In the genomic region with DNA sequence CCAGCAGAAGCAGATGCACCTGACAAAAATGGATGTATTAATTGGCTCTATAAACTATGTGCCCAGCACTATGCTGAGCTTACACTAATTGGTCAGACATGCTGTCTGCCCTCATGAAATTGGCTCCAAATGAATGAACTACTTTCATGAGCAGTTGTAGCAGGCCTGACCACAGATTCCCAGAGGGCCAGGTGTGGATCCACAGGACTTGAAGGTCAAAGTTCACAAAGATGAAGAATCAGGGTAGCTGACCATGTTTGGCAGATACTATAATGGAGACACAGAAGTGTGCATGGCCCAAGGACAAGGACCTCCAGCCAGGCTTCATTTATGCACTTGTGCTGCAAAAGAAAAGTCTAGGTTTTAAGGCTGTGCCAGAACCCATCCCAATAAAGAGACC, we compare ENCODE assay signal across 19 cellular contexts. TPM values are rescaled to one million over a fixed set of nuclear protein-coding genes. Genes with fewer than 3 reads are reported as not detected.
DNase-seq lines count a peak whose midpoint lies in the region; ATAC-seq, FAIRE-seq and TF ChIP-seq lines count a peak whose summit lies in the region.
"Had no signal": no experiment of that assay in that cellular context is flagged by ENCODE, and none has a peak within 500 bp of the region (broad histone marks: within the 10 kb centered on the region; RNA-seq: fewer than 3 reads in every experiment).

No MANE protein-coding gene starts in this region.

- peaks cover 0 to 21% (median 6%) of the 10 kb centered on the region in 45 donors for H3K27me3 ChIP-seq in dorsolateral prefrontal cortex
- peaks cover 5% of the 10 kb centered on the region; the same call in 1 of the 2 replicates for H3K27me3 ChIP-seq in MG63

- POLR2A ChIA-PET in activated CD8-positive, alpha-beta T cell treated with anti-CD3 and anti-CD28 coated beads for 36 hours (lab: Charles Lee): interaction anchor here (1.1 to 3.5 kb wide), 5 partner anchors 9 to 45 kb away, joined by 3 to 35 read pairs (median 4); a partner anchor contains a TSS

- intact Hi-C loops in activated CD8-positive, alpha-beta T cell treated with anti-CD3 and anti-CD28 coated beads for 36 hours (cut with micrococcal nuclease): no loop called here
- intact Hi-C loops in dorsolateral prefrontal cortex (cut with DNase I): no loop called here

- CTCF ChIA-PET in activated CD8-positive, alpha-beta T cell treated with anti-CD3 and anti-CD28 coated beads for 36 hours (lab: Charles Lee): no interaction called here

- peak overlapping the region; percentile 92 for H3K27ac Mint-ChIP-seq in activated CD8-positive, alpha-beta T cell treated with anti-CD3 and anti-CD28 coated beads for 36 hours
- peak overlapping the region; percentile 86 for H3K27ac Mint-ChIP-seq in activated naive CD8-positive, alpha-beta T cell treated with anti-CD3 and anti-CD28 coated beads for 36 hours
- peak overlapping the region; percentile 91 for H3K27ac Mint-ChIP-seq in mesothelial cell of epicardium
- H3K27ac Mint-ChIP-seq: B cell; CD4-positive, alpha-beta T cell had no signal

- no peak overlapping the region for H3K4me3 ChIP-seq in dorsolateral prefrontal cortex
- no peak overlapping the region for H3K4me3 ChIP-seq in MG63
- H3K4me3 ChIP-seq: GM23248 had no signal

- TF ChIP-seq POLR2A in GM12891 (IDR thresholded peaks at IDR 0.05; ENCODE audit: low read depth, low read length): no peak

- no peaks in the 10 kb centered on the region; the same call in 1 of the 2 replicates for H3K9me3 ChIP-seq in MG63

- H3K27me3 Mint-ChIP-seq in activated CD8-positive, alpha-beta T cell treated with anti-CD3 and anti-CD28 coated beads for 36 hours: no peaks in the 10 kb centered on the region
- H3K27me3 Mint-ChIP-seq in activated naive CD8-positive, alpha-beta T cell treated with anti-CD3 and anti-CD28 coated beads for 36 hours: no peaks in the 10 kb centered on the region
- peaks cover 18% of the 10 kb centered on the region for H3K27me3 Mint-ChIP-seq in mesothelial cell of epicardium (ENCODE audit: low read depth)
- H3K27me3 Mint-ChIP-seq: B cell; CD4-positive, alpha-beta T cell had no signal

- TF ChIP-seq CTCF in activated CD8-positive, alpha-beta T cell treated with anti-CD3 and anti-CD28 coated beads for 36 hours (IDR thresholded peaks at IDR 0.05): no peak
- TF ChIP-seq CTCF in mesothelial cell of epicardium (IDR thresholded peaks at IDR 0.05; ENCODE audit: unreplicated experiment): no peak
- no peak for TF ChIP-seq CTCF in dorsolateral prefrontal cortex (IDR thresholded peaks at IDR 0.05 in 54 of 56, conservative IDR thresholded peaks at IDR 0.05 in 2 of 56; ENCODE audit: low read depth in 1 of 56, partially characterized antibody in 56 of 56)

- no peak overlapping the region for H3K27ac ChIP-seq in dorsolateral prefrontal cortex
- H3K27ac ChIP-seq: GM23248, HL-60 had no signal

- ATAC-seq in activated CD8-positive, alpha-beta T cell treated with anti-CD3 and anti-CD28 coated beads for 36 hours: no peak
- no peak for ATAC-seq in left lobe of liver
- ATAC-seq: HCT116 had no signal

- H3K36me3 Mint-ChIP-seq in activated CD8-positive, alpha-beta T cell treated with anti-CD3 and anti-CD28 coated beads for 36 hours (ENCODE audit: low read depth): peaks cover 75% of the 10 kb centered on the region
- H3K36me3 Mint-ChIP-seq in activated naive CD8-positive, alpha-beta T cell treated with anti-CD3 and anti-CD28 coated beads for 36 hours: peaks cover 74% of the 10 kb centered on the region
- no peaks in the 10 kb centered on the region for H3K36me3 Mint-ChIP-seq in mesothelial cell of epicardium

- H3K36me3 ChIP-seq in MG63: no peaks in the 10 kb centered on the region

- no peak overlapping the region for H3K4me3 Mint-ChIP-seq in activated CD8-positive, alpha-beta T cell treated with anti-CD3 and anti-CD28 coated beads for 36 hours
- no peak overlapping the region for H3K4me3 Mint-ChIP-seq in activated naive CD8-positive, alpha-beta T cell treated with anti-CD3 and anti-CD28 coated beads for 36 hours
- no peak overlapping the region for H3K4me3 Mint-ChIP-seq in mesothelial cell of epicardium
- H3K4me3 Mint-ChIP-seq: B cell; CD4-positive, alpha-beta T cell had no signal

- H3K9me3 Mint-ChIP-seq in activated CD8-positive, alpha-beta T cell treated with anti-CD3 and anti-CD28 coated beads for 36 hours: peaks cover 17% of the 10 kb centered on the region
- H3K9me3 Mint-ChIP-seq in activated naive CD8-positive, alpha-beta T cell treated with anti-CD3 and anti-CD28 coated beads for 36 hours: peaks cover 22% of the 10 kb centered on the region
- peaks cover 5% of the 10 kb centered on the region for H3K9me3 Mint-ChIP-seq in mesothelial cell of epicardium
- H3K9me3 Mint-ChIP-seq: CD4-positive, alpha-beta T cell had no signal

- FAIRE-seq in GM12891 (lab: Jason Lieb, UNC): peak; percentile 52
- FAIRE-seq: A204.1, G401.6, H54 had no signal

- DNase-seq in GM12891 (ENCODE audit: insufficient read length, low spot score) (no peak), mesothelial cell of epicardium (ENCODE audit: low spot score in 2 of 2, unreplicated experiment in 2 of 2) (no peak), dorsolateral prefrontal cortex (no peak), NCI-H748 (lab: John Stamatoyannopoulos, UW; ENCODE audit: unreplicated experiment) (no peak), MG63 (no peak), left lobe of liver (ENCODE audit: low spot score) (no peak)
- no peak for DNase-seq in activated CD8-positive, alpha-beta T cell treated with anti-CD3 and anti-CD28 coated beads for 36 hours
- no peak for DNase-seq in activated naive CD8-positive, alpha-beta T cell treated with anti-CD3 and anti-CD28 coated beads for 36 hours
- DNase-seq: C1 segment of cervical spinal cord; CD4-positive, alpha-beta T cell; DMS79 treated with DMSO at 0.1 percent for 48 hours; EL; GM23248 had no signal

- peaks cover 83% of the 10 kb centered on the region for H3K4me1 Mint-ChIP-seq in activated CD8-positive, alpha-beta T cell treated with anti-CD3 and anti-CD28 coated beads for 36 hours (ENCODE audit: low read depth)
- H3K4me1 Mint-ChIP-seq in activated naive CD8-positive, alpha-beta T cell treated with anti-CD3 and anti-CD28 coated beads for 36 hours: peaks cover 79% of the 10 kb centered on the region
- peaks cover 27% of the 10 kb centered on the region for H3K4me1 Mint-ChIP-seq in mesothelial cell of epicardium

TF ChIP-seq in GM12891, 5 proteins besides CTCF, POLR2A, EP300 and RAD21:
- TF ChIP-seq TAF1 (IDR thresholded peaks at IDR 0.05; ENCODE audit: low read depth, low read length): no peak
- peak; percentile 57 for TF ChIP-seq POLR2AphosphoS5 (IDR thresholded peaks at IDR 0.05; ENCODE audit: low read depth, low read length)

RNA-seq across cellular contexts. Expression of a gene that starts 14.6 kb away (rescaled TPM):
- 123 TPM for polyA plus RNA-seq in GM12891 (2012; ENCODE audit: low read depth, missing spikeins)
- total RNA-seq in activated CD8-positive, alpha-beta T cell treated with anti-CD3 and anti-CD28 coated beads for 36 hours: 10 to 100 TPM; 90.0 to 93.5 TPM
- 100 to 1,000 TPM; 152 to 162 TPM for total RNA-seq in activated naive CD8-positive, alpha-beta T cell treated with anti-CD3 and anti-CD28 coated beads for 36 hours
- total RNA-seq in mesothelial cell of epicardium (not detected in 3 replicates), dorsolateral prefrontal cortex (1 to 10 TPM in 1 of 120 experiments, under 1 TPM in 25, not detected in 94; 0.11 to 1.5 (median 0.38) TPM), left lobe of liver (0.68 TPM)
- total RNA-seq in MG63 (2014; rRNA removed; shearing (Covaris generic); ENCODE audit: low replicate concordance): not detected in 2 replicates
- total RNA-seq: GM23248 had no signal
- polyA plus RNA-seq: GM23248 had no signal

RNA-seq across cellular contexts. Expression of a gene that starts 42.0 kb away (rescaled TPM):
- polyA plus RNA-seq in GM12891 (2012; ENCODE audit: low read depth, missing spikeins): 614 TPM
- 100 to 1,000 TPM; 379 to 388 TPM for total RNA-seq in activated CD8-positive, alpha-beta T cell treated with anti-CD3 and anti-CD28 coated beads for 36 hours
- total RNA-seq in activated naive CD8-positive, alpha-beta T cell treated with anti-CD3 and anti-CD28 coated beads for 36 hours: 100 to 1,000 TPM; 376 to 385 TPM
- total RNA-seq in mesothelial cell of epicardium: 0.31 to 0.57 TPM (median 0.56 TPM) in 3 replicates
- 1 to 10 TPM in 22 of 120 experiments, under 1 TPM in 52, not detected in 46; 0.36 to 3.9 (median 0.73) TPM for total RNA-seq in dorsolateral prefrontal cortex
- total RNA-seq in MG63 (2014; rRNA removed; shearing (Covaris generic); ENCODE audit: low replicate concordance): not detected in 2 replicates
- 1.2 TPM for total RNA-seq in left lobe of liver
- total RNA-seq: GM23248 had no signal
- polyA plus RNA-seq: GM23248 had no signal

RNA-seq across cellular contexts. Expression of a gene that starts 42.3 kb away (rescaled TPM):
- polyA plus RNA-seq in GM12891 (2012; ENCODE audit: low read depth, missing spikeins): 9.2 TPM
- 10 to 100 TPM; 19.1 to 19.5 TPM for total RNA-seq in activated CD8-positive, alpha-beta T cell treated with anti-CD3 and anti-CD28 coated beads for 36 hours
- 10 to 100 TPM; 28.3 to 29.0 TPM for total RNA-seq in activated naive CD8-positive, alpha-beta T cell treated with anti-CD3 and anti-CD28 coated beads for 36 hours
- not detected in 3 replicates for total RNA-seq in mesothelial cell of epicardium
- 1 to 10 TPM in 3 of 120 experiments, under 1 TPM in 8, not detected in 109; 0.24 to 1.1 (median 0.48) TPM for total RNA-seq in dorsolateral prefrontal cortex
- not detected in 2 replicates for total RNA-seq in MG63 (2014; rRNA removed; shearing (Covaris generic); ENCODE audit: low replicate concordance)
- total RNA-seq in left lobe of liver: 0.18 TPM
- total RNA-seq: GM23248 had no signal
- polyA plus RNA-seq: GM23248 had no signal

Comparison
In these comparisons a context has a peak if more than half of its experiments do, and no peak if none do; other contexts are left out.
1. RNA of a gene that starts 14.6 kb away (total RNA-seq): 152 to 162 TPM in activated naive CD8-positive, alpha-beta T cell treated with anti-CD3 and anti-CD28 coated beads for 36 hours and 90.0 to 93.5 TPM in activated CD8-positive, alpha-beta T cell treated with anti-CD3 and anti-CD28 coated beads for 36 hours; 0.68 TPM in left lobe of liver (single experiment), 0.11 to 1.5 TPM in dorsolateral prefrontal cortex, not detected in mesothelial cell of epicardium and not detected in MG63; every median in the first group is over 10 times any median in the second.
2. RNA of a gene that starts 42.0 kb away (total RNA-seq): 379 to 388 TPM in activated CD8-positive, alpha-beta T cell treated with anti-CD3 and anti-CD28 coated beads for 36 hours and 376 to 385 TPM in activated naive CD8-positive, alpha-beta T cell treated with anti-CD3 and anti-CD28 coated beads for 36 hours; 1.2 TPM in left lobe of liver (single experiment), 0.31 to 0.57 TPM in mesothelial cell of epicardium, 0.36 to 3.9 TPM in dorsolateral prefrontal cortex and not detected in MG63; every median in the first group is over 10 times any median in the second.
3. RNA of a gene that starts 42.3 kb away (total RNA-seq): 28.3 to 29.0 TPM in activated naive CD8-positive, alpha-beta T cell treated with anti-CD3 and anti-CD28 coated beads for 36 hours and 19.1 to 19.5 TPM in activated CD8-positive, alpha-beta T cell treated with anti-CD3 and anti-CD28 coated beads for 36 hours; 0.18 TPM in left lobe of liver (single experiment), not detected in mesothelial cell of epicardium, 0.24 to 1.1 TPM in dorsolateral prefrontal cortex and not detected in MG63; every median in the first group is over 4 times any median in the second.
4. Peak in every context shown above with its lines, with median percentiles within 50 percentile points of each other: H3K27ac Mint-ChIP-seq.